ENCODE assay signal across 1 cellular context in the genomic region with DNA sequence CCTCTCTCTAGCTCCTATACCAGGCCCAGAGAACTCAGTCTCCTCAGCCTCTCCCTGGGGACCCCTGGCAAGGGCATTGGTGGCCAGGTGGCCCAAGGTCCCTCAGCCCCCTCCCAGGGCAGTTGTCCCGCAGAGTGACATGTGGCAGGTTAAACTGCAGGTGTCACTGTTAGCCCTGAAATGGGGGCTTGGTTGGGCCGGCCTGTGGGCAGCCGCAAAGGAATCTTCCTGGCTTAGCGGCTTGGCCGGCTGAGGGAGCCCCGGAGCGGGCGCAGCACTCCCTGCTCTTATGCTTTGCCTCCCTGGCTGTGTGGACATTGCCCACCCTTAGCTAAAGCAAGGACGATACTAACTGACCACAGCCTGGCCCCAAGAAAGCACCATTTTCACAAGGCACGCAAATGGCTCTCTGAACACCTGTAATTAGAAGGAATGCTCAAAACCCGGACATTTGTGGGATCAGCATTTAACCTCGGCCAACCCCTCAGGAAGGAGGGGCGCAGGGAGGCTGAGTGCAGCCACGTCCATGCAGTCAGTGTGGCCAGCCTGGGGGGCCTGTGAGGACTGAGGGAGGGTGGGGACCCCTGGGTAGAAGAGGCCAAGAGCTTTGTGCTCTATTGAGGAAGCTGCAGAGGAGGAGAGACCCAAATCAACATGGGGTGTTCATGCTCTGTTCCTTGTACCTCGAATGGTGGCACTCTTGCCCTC.
TF ChIP-seq lines count a peak whose summit lies in the region.

No MANE protein-coding gene starts in this region.

TF ChIP-seq in HepG2, 621 proteins besides CTCF, POLR2A, EP300 and RAD21 (continued from another document and continues in another):
- TF ChIP-seq, protein P1, sequence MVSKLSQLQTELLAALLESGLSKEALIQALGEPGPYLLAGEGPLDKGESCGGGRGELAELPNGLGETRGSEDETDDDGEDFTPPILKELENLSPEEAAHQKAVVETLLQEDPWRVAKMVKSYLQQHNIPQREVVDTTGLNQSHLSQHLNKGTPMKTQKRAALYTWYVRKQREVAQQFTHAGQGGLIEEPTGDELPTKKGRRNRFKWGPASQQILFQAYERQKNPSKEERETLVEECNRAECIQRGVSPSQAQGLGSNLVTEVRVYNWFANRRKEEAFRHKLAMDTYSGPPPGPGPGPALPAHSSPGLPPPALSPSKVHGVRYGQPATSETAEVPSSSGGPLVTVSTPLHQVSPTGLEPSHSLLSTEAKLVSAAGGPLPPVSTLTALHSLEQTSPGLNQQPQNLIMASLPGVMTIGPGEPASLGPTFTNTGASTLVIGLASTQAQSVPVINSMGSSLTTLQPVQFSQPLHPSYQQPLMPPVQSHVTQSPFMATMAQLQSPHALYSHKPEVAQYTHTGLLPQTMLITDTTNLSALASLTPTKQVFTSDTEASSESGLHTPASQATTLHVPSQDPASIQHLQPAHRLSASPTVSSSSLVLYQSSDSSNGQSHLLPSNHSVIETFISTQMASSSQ (IDR thresholded peaks at IDR 0.05; ENCODE audit: low read depth): no peak
- TF ChIP-seq, protein P1 (CRISPR knock-in tag; IDR thresholded peaks at IDR 0.05; ENCODE audit: borderline replicate concordance): no peak
- TF ChIP-seq TSC22D2 (CRISPR knock-in tag; IDR thresholded peaks at IDR 0.05; ENCODE audit: borderline replicate concordance): no peak
- TF ChIP-seq HDAC6 (IDR thresholded peaks at IDR 0.05; ENCODE audit: low read depth, low read length): no peak
- TF ChIP-seq TEAD3 (CRISPR knock-in tag; optimal IDR thresholded peaks at IDR 0.05; ENCODE audit: borderline replicate concordance): peak; percentile 24
- no peak for TF ChIP-seq CEBPG (CRISPR knock-in tag; IDR thresholded peaks at IDR 0.05)
- no peak for TF ChIP-seq DBP (CRISPR knock-in tag; IDR thresholded peaks at IDR 0.05; ENCODE audit: not compliant biosample characterization)
- TF ChIP-seq SP140L (CRISPR knock-in tag; IDR thresholded peaks at IDR 0.05; ENCODE audit: borderline replicate concordance): 0 out of 2 replicates have a peak, but pooled peaks have one; percentile 39
- TF ChIP-seq CBX5 (CRISPR knock-in tag; IDR thresholded peaks at IDR 0.05; ENCODE audit: borderline replicate concordance): no peak
- TF ChIP-seq POGK (CRISPR knock-in tag; conservative IDR thresholded peaks at IDR 0.05): 0 out of 2 replicates have a peak, but pooled peaks have one; percentile 38
- no peak for TF ChIP-seq HES4 (CRISPR knock-in tag; IDR thresholded peaks at IDR 0.05; ENCODE audit: borderline replicate concordance)
- TF ChIP-seq ADNP (CRISPR knock-in tag; IDR thresholded peaks at IDR 0.05): no peak
- TF ChIP-seq NR2C2 (CRISPR knock-in tag; IDR thresholded peaks at IDR 0.05; ENCODE audit: borderline replicate concordance): no peak
- TF ChIP-seq, protein P2, sequence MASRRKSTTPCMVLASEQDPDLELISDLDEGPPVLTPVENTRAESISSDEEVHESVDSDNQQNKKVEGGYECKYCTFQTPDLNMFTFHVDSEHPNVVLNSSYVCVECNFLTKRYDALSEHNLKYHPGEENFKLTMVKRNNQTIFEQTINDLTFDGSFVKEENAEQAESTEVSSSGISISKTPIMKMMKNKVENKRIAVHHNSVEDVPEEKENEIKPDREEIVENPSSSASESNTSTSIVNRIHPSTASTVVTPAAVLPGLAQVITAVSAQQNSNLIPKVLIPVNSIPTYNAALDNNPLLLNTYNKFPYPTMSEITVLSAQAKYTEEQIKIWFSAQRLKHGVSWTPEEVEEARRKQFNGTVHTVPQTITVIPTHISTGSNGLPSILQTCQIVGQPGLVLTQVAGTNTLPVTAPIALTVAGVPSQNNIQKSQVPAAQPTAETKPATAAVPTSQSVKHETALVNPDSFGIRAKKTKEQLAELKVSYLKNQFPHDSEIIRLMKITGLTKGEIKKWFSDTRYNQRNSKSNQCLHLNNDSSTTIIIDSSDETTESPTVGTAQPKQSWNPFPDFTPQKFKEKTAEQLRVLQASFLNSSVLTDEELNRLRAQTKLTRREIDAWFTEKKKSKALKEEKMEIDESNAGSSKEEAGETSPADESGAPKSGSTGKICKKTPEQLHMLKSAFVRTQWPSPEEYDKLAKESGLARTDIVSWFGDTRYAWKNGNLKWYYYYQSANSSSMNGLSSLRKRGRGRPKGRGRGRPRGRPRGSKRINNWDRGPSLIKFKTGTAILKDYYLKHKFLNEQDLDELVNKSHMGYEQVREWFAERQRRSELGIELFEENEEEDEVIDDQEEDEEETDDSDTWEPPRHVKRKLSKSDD (CRISPR knock-in tag; IDR thresholded peaks at IDR 0.05; ENCODE audit: low read depth): no peak
- no peak for TF ChIP-seq NCOA2 (CRISPR knock-in tag; IDR thresholded peaks at IDR 0.05)
- TF ChIP-seq ZNF709 (CRISPR knock-in tag; IDR thresholded peaks at IDR 0.05): 0 out of 2 replicates have a peak, but pooled peaks have one; percentile 26
- TF ChIP-seq FOXP4 (CRISPR knock-in tag; IDR thresholded peaks at IDR 0.05): no peak
- TF ChIP-seq, protein P3, sequence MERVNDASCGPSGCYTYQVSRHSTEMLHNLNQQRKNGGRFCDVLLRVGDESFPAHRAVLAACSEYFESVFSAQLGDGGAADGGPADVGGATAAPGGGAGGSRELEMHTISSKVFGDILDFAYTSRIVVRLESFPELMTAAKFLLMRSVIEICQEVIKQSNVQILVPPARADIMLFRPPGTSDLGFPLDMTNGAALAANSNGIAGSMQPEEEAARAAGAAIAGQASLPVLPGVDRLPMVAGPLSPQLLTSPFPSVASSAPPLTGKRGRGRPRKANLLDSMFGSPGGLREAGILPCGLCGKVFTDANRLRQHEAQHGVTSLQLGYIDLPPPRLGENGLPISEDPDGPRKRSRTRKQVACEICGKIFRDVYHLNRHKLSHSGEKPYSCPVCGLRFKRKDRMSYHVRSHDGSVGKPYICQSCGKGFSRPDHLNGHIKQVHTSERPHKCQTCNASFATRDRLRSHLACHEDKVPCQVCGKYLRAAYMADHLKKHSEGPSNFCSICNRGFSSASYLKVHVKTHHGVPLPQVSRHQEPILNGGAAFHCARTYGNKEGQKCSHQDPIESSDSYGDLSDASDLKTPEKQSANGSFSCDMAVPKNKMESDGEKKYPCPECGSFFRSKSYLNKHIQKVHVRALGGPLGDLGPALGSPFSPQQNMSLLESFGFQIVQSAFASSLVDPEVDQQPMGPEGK (CRISPR knock-in tag; IDR thresholded peaks at IDR 0.05): peak; percentile 54; the same call in 1 of the 2 replicates
- peak; percentile 99 for TF ChIP-seq NAIF1 (CRISPR knock-in tag; IDR thresholded peaks at IDR 0.05; ENCODE audit: borderline replicate concordance)
- no peak for TF ChIP-seq GPN1 (CRISPR knock-in tag; IDR thresholded peaks at IDR 0.05; ENCODE audit: borderline replicate concordance)
- no peak for TF ChIP-seq STAT5B (CRISPR knock-in tag; IDR thresholded peaks at IDR 0.05)
- TF ChIP-seq, protein P4, sequence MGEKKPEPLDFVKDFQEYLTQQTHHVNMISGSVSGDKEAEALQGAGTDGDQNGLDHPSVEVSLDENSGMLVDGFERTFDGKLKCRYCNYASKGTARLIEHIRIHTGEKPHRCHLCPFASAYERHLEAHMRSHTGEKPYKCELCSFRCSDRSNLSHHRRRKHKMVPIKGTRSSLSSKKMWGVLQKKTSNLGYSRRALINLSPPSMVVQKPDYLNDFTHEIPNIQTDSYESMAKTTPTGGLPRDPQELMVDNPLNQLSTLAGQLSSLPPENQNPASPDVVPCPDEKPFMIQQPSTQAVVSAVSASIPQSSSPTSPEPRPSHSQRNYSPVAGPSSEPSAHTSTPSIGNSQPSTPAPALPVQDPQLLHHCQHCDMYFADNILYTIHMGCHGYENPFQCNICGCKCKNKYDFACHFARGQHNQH (CRISPR knock-in tag; IDR thresholded peaks at IDR 0.05): 0 out of 2 replicates have a peak, but pooled peaks have one; percentile 28
- peak; percentile 40; the same call in 1 of the 2 replicates for TF ChIP-seq ZFX (CRISPR knock-in tag; IDR thresholded peaks at IDR 0.05; ENCODE audit: low read depth)
- TF ChIP-seq STAG1 (CRISPR knock-in tag; IDR thresholded peaks at IDR 0.05): peak; percentile 96
- no peak for TF ChIP-seq FOXO4 (CRISPR knock-in tag; conservative IDR thresholded peaks at IDR 0.05)
- TF ChIP-seq ZNF276 (CRISPR knock-in tag; IDR thresholded peaks at IDR 0.05; ENCODE audit: low read depth): no peak
- no peak for TF ChIP-seq MATR3 (CRISPR knock-in tag; IDR thresholded peaks at IDR 0.05)
- no peak for TF ChIP-seq TEF (CRISPR knock-in tag; IDR thresholded peaks at IDR 0.05)
- no peak for TF ChIP-seq RFX1 (IDR thresholded peaks at IDR 0.05)
- TF ChIP-seq JARID2 (CRISPR knock-in tag; IDR thresholded peaks at IDR 0.05; ENCODE audit: insufficient replicate concordance): no peak
- no peak for TF ChIP-seq PAWR (CRISPR knock-in tag; IDR thresholded peaks at IDR 0.05; ENCODE audit: borderline replicate concordance)
- TF ChIP-seq ZSCAN29 (CRISPR knock-in tag; conservative IDR thresholded peaks at IDR 0.05): no peak
